Comparison of ENCODE assay signal across 14 cellular contexts in genomic region chr1:38941093-38941492, GRCh38. TPM values are rescaled to one million over a fixed set of nuclear protein-coding genes. Genes with fewer than 3 reads are reported as not detected.
DNase-seq lines count a peak whose midpoint lies in the region; ATAC-seq and TF ChIP-seq lines count a peak whose summit lies in the region.
"Had no signal": no experiment of that assay in that cellular context is flagged by ENCODE, and none has a peak within 500 bp of the region (broad histone marks: within the 10 kb centered on the region; RNA-seq: fewer than 3 reads in every experiment).

No MANE protein-coding gene starts in this region.

- H3K4me3 ChIP-seq in dorsolateral prefrontal cortex (peak overlapping the region; percentile 26 to 72 (median 51)), lower leg skin (ENCODE audit: low read depth, poor library complexity, severe bottlenecking) (peak overlapping the region; percentile 13), subcutaneous abdominal adipose tissue (ENCODE audit: low read depth in 1 of 5, low read length in 5 of 5) (peak overlapping the region; percentile 58 to 77 (median 66))

- H3K27me3 ChIP-seq in dorsolateral prefrontal cortex (no peaks in the 10 kb centered on the region), subcutaneous abdominal adipose tissue (ENCODE audit: control insufficient read depth in 5 of 5, insufficient read depth in 4 of 5, low read length in 5 of 5) (no peaks in the 10 kb centered on the region)

- peak overlapping the region in 4 of 5 donors; percentile 11 to 71 (median 51) for H3K9ac ChIP-seq in subcutaneous abdominal adipose tissue (ENCODE audit: low read length in 5 of 5)

- no peak for TF ChIP-seq POLR2A in lower leg skin (IDR thresholded peaks at IDR 0.05)

- TF ChIP-seq CTCF in dorsolateral prefrontal cortex (IDR thresholded peaks at IDR 0.05 in 54 of 56, conservative IDR thresholded peaks at IDR 0.05 in 2 of 56; ENCODE audit: low read depth in 1 of 56, partially characterized antibody in 56 of 56) (no peak), lower leg skin (IDR thresholded peaks at IDR 0.05) (no peak)

- H3K4me1 ChIP-seq in subcutaneous abdominal adipose tissue (ENCODE audit: control insufficient read depth in 5 of 5, insufficient read depth in 5 of 5, low read length in 5 of 5): peaks cover 4 to 15% (median 14%) of the 10 kb centered on the region in 5 donors

- no peaks in the 10 kb centered on the region for H3K9me3 ChIP-seq in subcutaneous abdominal adipose tissue (ENCODE audit: control insufficient read depth in 5 of 5, low read length in 5 of 5)

- no peaks in the 10 kb centered on the region for H3K36me3 ChIP-seq in subcutaneous abdominal adipose tissue (ENCODE audit: control insufficient read depth in 5 of 5, insufficient read depth in 5 of 5, low read length in 5 of 5)

- DNase-seq in M059J (ENCODE audit: low read depth) (peak; percentile 30), dorsolateral prefrontal cortex (no peak), lower leg skin (ENCODE audit: low spot score in 2 of 2) (no peak), A172 (ENCODE audit: low spot score) (no peak), NCI-H2107 (lab: John Stamatoyannopoulos, UW) (no peak)
- no peak for DNase-seq in stimulated activated CD4-positive, alpha-beta T cell treated with anti-CD3 and anti-CD28 coated beads, Interleukin-2, amount 100 ng/mL, for 48 hours
- DNase-seq: activated naive CD4-positive, alpha-beta T cell treated with anti-CD3 and anti-CD28 coated beads for 36 hours; effector CD8-positive, alpha-beta T cell; NCI-H1048; NCI-H69; stimulated activated CD4-positive, alpha-beta T cell treated with anti-CD3 and anti-CD28 coated beads, Interleukin-4, amount 100 ng/mL, for 4 hours; trophoblast cell had no signal

- H3K27ac ChIP-seq in dorsolateral prefrontal cortex (peak overlapping the region in 7 of 59 donors; percentile 9 to 64 (median 50)), subcutaneous abdominal adipose tissue (ENCODE audit: low read depth, low read length) (no peak overlapping the region)

- ATAC-seq in GM19463 (IDR thresholded peaks at IDR 0.05; ENCODE audit: unreplicated experiment): no peak

- intact Hi-C loops in dorsolateral prefrontal cortex (cut with DNase I): no loop called here
- intact Hi-C loops in lower leg skin (cut with DNase I; ENCODE audit: low total_unique reads): no loop called here

- 23 to 33% methylated on average over 4 of the region's 4 CpGs for WGBS in lower leg skin, 2 donors

RNA-seq across cellular contexts. Expression of gene RHBDL2, which starts 0.5 kb away (rescaled TPM):
- 4.1 and 5.7 TPM in 2 replicates for total RNA-seq in M059J (2014; rRNA removed; shearing (Covaris generic))
- total RNA-seq in dorsolateral prefrontal cortex (10 to 100 TPM in 31 of 120 experiments, 1 to 10 TPM in 89; 1.0 to 34.7 (median 6.8) TPM), lower leg skin (10 to 100 TPM; 17.0 to 30.6 (median 22.2) TPM)
- 1.2 and 3.3 TPM in 2 replicates for total RNA-seq in A172 (2014; rRNA removed; shearing (Covaris generic))
- total RNA-seq: activated naive CD4-positive, alpha-beta T cell treated with anti-CD3 and anti-CD28 coated beads for 36 hours had no signal

RNA-seq across cellular contexts. Expression of gene AKIRIN1, which starts 50.0 kb away (rescaled TPM):
- total RNA-seq in M059J (2014; rRNA removed; shearing (Covaris generic)): 57.2 and 66.6 TPM in 2 replicates
- total RNA-seq in dorsolateral prefrontal cortex (100 to 1,000 TPM in 3 of 120 experiments, 10 to 100 TPM in 117; 53.3 to 106 (median 71.4) TPM), lower leg skin (10 to 100 TPM; 22.3 to 36.8 (median 28.7) TPM)
- total RNA-seq in A172 (2014; rRNA removed; shearing (Covaris generic)): 61.3 and 64.5 TPM in 2 replicates

RNA-seq across cellular contexts. Expression of gene GJA9, which starts 59.7 kb away (rescaled TPM):
- total RNA-seq in M059J (2014; rRNA removed; shearing (Covaris generic)): not detected in 2 replicates
- total RNA-seq in dorsolateral prefrontal cortex (under 1 TPM in 45 of 120 experiments, not detected in 75; 0.22 to 0.96 (median 0.38) TPM), lower leg skin (under 1 TPM in 3 of 4 donors, not detected in 1; 0.19 to 0.89 (median 0.22) TPM)
- not detected in 2 replicates for total RNA-seq in A172 (2014; rRNA removed; shearing (Covaris generic))
- total RNA-seq: activated naive CD4-positive, alpha-beta T cell treated with anti-CD3 and anti-CD28 coated beads for 36 hours had no signal

Comparison
In these comparisons a context has a peak if more than half of its experiments do, and no peak if none do; other contexts are left out.
1. H3K4me3 ChIP-seq: peak in every context shown above with its lines; median percentile 66 in subcutaneous abdominal adipose tissue; 51 in dorsolateral prefrontal cortex; 13 in lower leg skin.